Comparison of ENCODE assay signal across 22 cellular contexts in genomic region chr18:67612281-67612680, GRCh38.
DNase-seq lines count a peak whose midpoint lies in the region; ATAC-seq and TF ChIP-seq lines count a peak whose summit lies in the region.
"Had no signal": no experiment of that assay in that cellular context is flagged by ENCODE, and none has a peak within 500 bp of the region (broad histone marks: within the 10 kb centered on the region; RNA-seq: fewer than 3 reads in every experiment).

No MANE protein-coding gene starts in this region.

- H3K4me3 Mint-ChIP-seq in stimulated activated naive B cell treated with anti-CD40 and anti-IgM and Interleukin-4, amounts not matched to agents 10 μg/mL and 1 μg/mL and 100 μg/mL, for 72 hours, result no peak overlapping the region
- H3K4me3 Mint-ChIP-seq: CD14-positive monocyte; CD4-positive, alpha-beta memory T cell; CD4-positive, CD25-positive, alpha-beta regulatory T cell; CD8-positive, alpha-beta memory T cell had no signal

- H3K4me1 Mint-ChIP-seq in stimulated activated naive B cell treated with anti-CD40 and anti-IgM and Interleukin-4, amounts not matched to agents 10 μg/mL and 1 μg/mL and 100 μg/mL, for 72 hours, result no peaks in the 10 kb centered on the region
- H3K4me1 Mint-ChIP-seq: CD14-positive monocyte; CD4-positive, alpha-beta memory T cell; CD4-positive, CD25-positive, alpha-beta regulatory T cell; CD8-positive, alpha-beta memory T cell had no signal

- no peak for ATAC-seq in stimulated activated naive B cell treated with anti-CD40 and anti-IgM and Interleukin-4, amounts not matched to agents 10 μg/mL and 1 μg/mL and 100 μg/mL, for 72 hours (replicated peaks)

- peak overlapping the region; percentile 53 for H3K27ac Mint-ChIP-seq in stimulated activated naive B cell treated with anti-CD40 and anti-IgM and Interleukin-4, amounts not matched to agents 10 μg/mL and 1 μg/mL and 100 μg/mL, for 72 hours
- H3K27ac Mint-ChIP-seq: CD14-positive monocyte; CD4-positive, alpha-beta memory T cell; CD4-positive, CD25-positive, alpha-beta regulatory T cell; CD8-positive, alpha-beta memory T cell had no signal

- no peaks in the 10 kb centered on the region for H3K36me3 Mint-ChIP-seq in stimulated activated naive B cell treated with anti-CD40 and anti-IgM and Interleukin-4, amounts not matched to agents 10 μg/mL and 1 μg/mL and 100 μg/mL, for 72 hours
- H3K36me3 Mint-ChIP-seq: CD14-positive monocyte; CD4-positive, alpha-beta memory T cell; CD4-positive, CD25-positive, alpha-beta regulatory T cell; CD8-positive, alpha-beta memory T cell had no signal

- no peak for TF ChIP-seq POLR2A in spleen (IDR thresholded peaks at IDR 0.05)

- intact Hi-C loops in spleen (cut with DNase I; ENCODE audit: low total_unique reads), result no loop called here

- no peaks in the 10 kb centered on the region for H3K4me1 ChIP-seq in spleen
- H3K4me1 ChIP-seq: BE2C, BLaER1 had no signal

- DNase-seq in M059J (ENCODE audit: low read depth) (peak; percentile 55), NCI-H526 treated with DMSO at 0.1 percent for 48 hours (lab: John Stamatoyannopoulos, UW) (peak; percentile 75), spleen (no peak), WERI-Rb-1 (no peak)
- no peak for DNase-seq in stimulated activated naive B cell treated with anti-CD40 and anti-IgM and Interleukin-4, amounts not matched to agents 10 μg/mL and 1 μg/mL and 100 μg/mL, for 72 hours
- no peak for DNase-seq in activated CD4-positive, alpha-beta T cell treated with anti-CD3 and anti-CD28 coated beads, Interleukin-2, amount 50 U/mL, for 48 hours
- DNase-seq: 8988T; ACHN; BE2C; C1 segment of cervical spinal cord; CD4-positive, alpha-beta memory T cell; CD4-positive, CD25-positive, alpha-beta regulatory T cell; CD8-positive, alpha-beta memory T cell; COR-L47; DMS 273 treated with DMSO at 0.1 percent for 48 hours; DMS153; DMS53; DMS79; DND-41; GF-D8 had no signal

- H3K9me3 ChIP-seq in spleen, result no peaks in the 10 kb centered on the region
- H3K9me3 ChIP-seq in WERI-Rb-1 (ENCODE audit: severe bottlenecking), result no peaks in the 10 kb centered on the region
- H3K9me3 ChIP-seq: BE2C, BLaER1 had no signal

- H3K4me3 ChIP-seq in spleen, result no peak overlapping the region
- no peak overlapping the region for H3K4me3 ChIP-seq in WERI-Rb-1 (ENCODE audit: low read depth, low read length)
- H3K4me3 ChIP-seq: BLaER1 had no signal

- no peak overlapping the region for H3K27ac ChIP-seq in spleen
- H3K27ac ChIP-seq in WERI-Rb-1, result no peak overlapping the region
- H3K27ac ChIP-seq: BLaER1 had no signal

- TF ChIP-seq CTCF in spleen (IDR thresholded peaks at IDR 0.05 in 8 of 11, conservative IDR thresholded peaks at IDR 0.05 in 3 of 11), result no peak
- TF ChIP-seq CTCF in WERI-Rb-1 (IDR thresholded peaks at IDR 0.05; ENCODE audit: low read depth, low read length), result no peak

- H3K27me3 ChIP-seq in spleen (replicated peaks in 1 of 7), result no peaks in the 10 kb centered on the region
- no peaks in the 10 kb centered on the region for H3K27me3 ChIP-seq in WERI-Rb-1 (ENCODE audit: insufficient read depth, low read depth, severe bottlenecking)
- H3K27me3 ChIP-seq: BE2C, BLaER1 had no signal

- no peaks in the 10 kb centered on the region for H3K27me3 Mint-ChIP-seq in stimulated activated naive B cell treated with anti-CD40 and anti-IgM and Interleukin-4, amounts not matched to agents 10 μg/mL and 1 μg/mL and 100 μg/mL, for 72 hours
- H3K27me3 Mint-ChIP-seq: CD4-positive, alpha-beta memory T cell; CD4-positive, CD25-positive, alpha-beta regulatory T cell had no signal

- peaks cover 0 to 3% of the 10 kb centered on the region in 2 donors for H3K9me3 Mint-ChIP-seq in stimulated activated naive B cell treated with anti-CD40 and anti-IgM and Interleukin-4, amounts not matched to agents 10 μg/mL and 1 μg/mL and 100 μg/mL, for 72 hours
- H3K9me3 Mint-ChIP-seq: CD14-positive monocyte; CD8-positive, alpha-beta memory T cell had no signal

- H3K36me3 ChIP-seq in spleen (no peaks in the 10 kb centered on the region), WERI-Rb-1 (no peaks in the 10 kb centered on the region)
- H3K36me3 ChIP-seq: BE2C, BLaER1 had no signal

- 69 to 90% (median 85%) methylated on average over 1 of the region's 1 CpG for WGBS in spleen, 5 donors

Comparison
In these comparisons a context has a peak if more than half of its experiments do, and no peak if none do; other contexts are left out.
1. DNase-seq: peak in M059J (single experiment) and NCI-H526 treated with DMSO at 0.1 percent for 48 hours (single experiment); none in stimulated activated naive B cell treated with anti-CD40 and anti-IgM and Interleukin-4, amounts not matched to agents 10 μg/mL and 1 μg/mL and 100 μg/mL, for 72 hours (single experiment), spleen (single experiment), activated CD4-positive, alpha-beta T cell treated with anti-CD3 and anti-CD28 coated beads, Interleukin-2, amount 50 U/mL, for 48 hours (0 of 2) and WERI-Rb-1 (single experiment).